Comparison of ENCODE assay signal across 17 cellular contexts in the genomic region with DNA sequence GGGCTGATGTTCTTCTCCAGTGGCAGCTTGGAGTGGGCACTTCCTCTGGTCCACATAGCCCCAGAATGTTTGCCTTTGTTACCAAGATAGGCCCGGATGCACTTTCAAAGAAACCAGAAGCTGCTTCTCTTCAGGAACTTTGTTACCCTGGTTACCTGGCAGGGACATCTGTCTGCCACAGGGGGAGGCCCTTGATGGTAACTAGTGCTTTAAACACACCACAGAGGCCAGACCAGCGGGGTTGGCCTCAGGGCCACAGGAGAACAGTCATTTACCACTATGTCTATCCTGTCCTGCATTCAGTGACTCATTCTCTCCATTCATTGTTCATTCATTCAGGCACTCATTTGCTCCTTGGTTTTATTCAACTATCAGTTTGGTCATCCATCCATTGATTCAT. TPM values are rescaled to one million over a fixed set of nuclear protein-coding genes. Genes with fewer than 3 reads are reported as not detected.
DNase-seq lines count a peak whose midpoint lies in the region; TF ChIP-seq lines count a peak whose summit lies in the region.
"Had no signal": no experiment of that assay in that cellular context is flagged by ENCODE, and none has a peak within 500 bp of the region (broad histone marks: within the 10 kb centered on the region; RNA-seq: fewer than 3 reads in every experiment).

No MANE protein-coding gene starts in this region.

- H3K27me3 Mint-ChIP-seq in CD4-positive, alpha-beta memory T cell = peaks cover 5 to 9% of the 10 kb centered on the region in 2 donors

- POLR2A ChIA-PET in CD4-positive, alpha-beta memory T cell (lab: Charles Lee; ENCODE audit: partially characterized antibody) = no interaction called here

- no peak for TF ChIP-seq CTCF in thyroid gland (IDR thresholded peaks at IDR 0.05)

- H3K9me3 ChIP-seq in thyroid gland = no peaks in the 10 kb centered on the region
- no peaks in the 10 kb centered on the region for H3K9me3 ChIP-seq in CD4-positive, alpha-beta memory T cell (ENCODE audit: control insufficient read depth in 1 of 2, low read length in 2 of 2)
- H3K9me3 ChIP-seq: upper lobe of left lung had no signal

- no peaks in the 10 kb centered on the region for H3K4me1 Mint-ChIP-seq in CD4-positive, alpha-beta memory T cell
- H3K4me1 Mint-ChIP-seq: brain had no signal

- H3K27ac ChIP-seq in thyroid gland = no peak overlapping the region
- no peak overlapping the region for H3K27ac ChIP-seq in CD4-positive, alpha-beta memory T cell (ENCODE audit: low read depth, low read length)
- H3K27ac ChIP-seq: heart right ventricle, upper lobe of left lung, VCaP had no signal

- H3K27ac Mint-ChIP-seq in CD4-positive, alpha-beta memory T cell = peak overlapping the region in 1 of 7 donors; percentile 22
- H3K27ac Mint-ChIP-seq: natural killer cell treated with Interleukin-12 subunit alpha and Interleukin-12 subunit beta and Interleukin-15 and Interleukin-18, amount 100 ng/mL, for 72 hours; T-cell had no signal

- no peaks in the 10 kb centered on the region for H3K27me3 ChIP-seq in thyroid gland
- no peaks in the 10 kb centered on the region for H3K27me3 ChIP-seq in CD4-positive, alpha-beta memory T cell (ENCODE audit: insufficient read depth, low read length)
- H3K27me3 ChIP-seq: heart right ventricle, upper lobe of left lung had no signal

- peaks cover 4 to 18% (median 11%) of the 10 kb centered on the region in 8 donors for H3K9me3 Mint-ChIP-seq in CD4-positive, alpha-beta memory T cell

- intact Hi-C loops in thyroid gland (cut with DNase I) = no loop called here
- intact Hi-C loops in CD4-positive, alpha-beta memory T cell (cut with micrococcal nuclease) = no loop called here

- no peaks in the 10 kb centered on the region for H3K36me3 ChIP-seq in thyroid gland
- no peaks in the 10 kb centered on the region for H3K36me3 ChIP-seq in CD4-positive, alpha-beta memory T cell (ENCODE audit: insufficient read depth, low read length)
- H3K36me3 ChIP-seq: heart right ventricle, upper lobe of left lung had no signal

- peaks cover 0 to 5% of the 10 kb centered on the region in 2 donors for H3K36me3 Mint-ChIP-seq in CD4-positive, alpha-beta memory T cell
- H3K36me3 Mint-ChIP-seq: brain had no signal

- no peak for TF ChIP-seq POLR2A in thyroid gland (IDR thresholded peaks at IDR 0.05)

- DNase-seq in DMS153 (lab: John Stamatoyannopoulos, UW) = peak; percentile 20
- DNase-seq in DMS153 treated with DMSO at 0.1 percent for 48 hours (lab: John Stamatoyannopoulos, UW; ENCODE audit: unreplicated experiment) = no peak
- peak; percentile 56 for DNase-seq in NCI-H510A treated with DMSO at 0.1 percent for 48 hours (lab: John Stamatoyannopoulos, UW)
- peak; percentile 68 for DNase-seq in astrocyte of the hippocampus (ENCODE audit: low read depth, low spot score)
- peak; percentile 85 for DNase-seq in kidney tubule cell (ENCODE audit: low spot score)
- no peak for DNase-seq in thyroid gland
- no peak for DNase-seq in NCI-H187 treated with DMSO at 0.1 percent for 48 hours (lab: John Stamatoyannopoulos, UW)
- DNase-seq in CD4-positive, alpha-beta memory T cell = no peak
- DNase-seq: 8988T, heart right ventricle, kidney glomerular epithelial cell, SHP77, T-cell, upper lobe of left lung had no signal

- WGBS in thyroid gland, 2 donors = 39 to 67% methylated on average over 1 to 2 of the region's 2 CpGs

- no peak overlapping the region for H3K4me3 Mint-ChIP-seq in CD4-positive, alpha-beta memory T cell
- H3K4me3 Mint-ChIP-seq: natural killer cell treated with Interleukin-12 subunit alpha and Interleukin-12 subunit beta and Interleukin-15 and Interleukin-18, amount 100 ng/mL, for 72 hours; T-cell had no signal

- peaks cover 4 to 8% of the 10 kb centered on the region in 2 donors for H3K4me1 ChIP-seq in thyroid gland
- no peaks in the 10 kb centered on the region for H3K4me1 ChIP-seq in CD4-positive, alpha-beta memory T cell (ENCODE audit: insufficient read depth, low read length)

- CTCF ChIA-PET in CD4-positive, alpha-beta memory T cell (lab: Charles Lee; ENCODE audit: partially characterized antibody) = no interaction called here

- no peak overlapping the region for H3K4me3 ChIP-seq in thyroid gland (replicated peaks in 1 of 3)
- H3K4me3 ChIP-seq in CD4-positive, alpha-beta memory T cell (ENCODE audit: low read length in 2 of 2) = no peak overlapping the region
- H3K4me3 ChIP-seq: heart right ventricle, upper lobe of left lung had no signal

RNA-seq across cellular contexts. Expression of a gene that starts 11.9 kb away (rescaled TPM):
- 10 to 100 TPM; 39.3 to 50.9 (median 45.6) TPM for total RNA-seq in thyroid gland
- 10 to 100 TPM; 62.9 to 69.7 TPM for total RNA-seq in CD4-positive, alpha-beta memory T cell
- polyA plus RNA-seq in CD4-positive, alpha-beta memory T cell = 10 to 100 TPM; 90.5 to 92.9 TPM

Comparison
In these comparisons a context has a peak if more than half of its experiments do, and no peak if none do; other contexts are left out.
1. DNase-seq: peak in DMS153 (single experiment), NCI-H510A treated with DMSO at 0.1 percent for 48 hours (single experiment), astrocyte of the hippocampus (single experiment) and kidney tubule cell (single experiment); none in DMS153 treated with DMSO at 0.1 percent for 48 hours (single experiment), thyroid gland (0 of 2), NCI-H187 treated with DMSO at 0.1 percent for 48 hours (single experiment) and CD4-positive, alpha-beta memory T cell (0 of 5).